1 cellular context compared by ENCODE assay signal in genomic region chr5:144583493-144584154, GRCh38.
TF ChIP-seq lines count a peak whose summit lies in the region.

No MANE protein-coding gene starts in this region.

TF ChIP-seq in HepG2, 621 proteins besides CTCF, POLR2A, EP300 and RAD21 (continued from another document):
- no peak for TF ChIP-seq ZNF407 (CRISPR knock-in tag; IDR thresholded peaks at IDR 0.05; ENCODE audit: not compliant biosample characterization)
- TF ChIP-seq DNMT1 (CRISPR knock-in tag; IDR thresholded peaks at IDR 0.05): no peak
- TF ChIP-seq HCFC1 (IDR thresholded peaks at IDR 0.05; ENCODE audit: low read depth, low read length): no peak
- no peak for TF ChIP-seq ZNF235 (CRISPR knock-in tag; IDR thresholded peaks at IDR 0.05; ENCODE audit: borderline replicate concordance)
- TF ChIP-seq ZSCAN25 (CRISPR knock-in tag; IDR thresholded peaks at IDR 0.05): no peak
- TF ChIP-seq ZNF639 (CRISPR knock-in tag; conservative IDR thresholded peaks at IDR 0.05): no peak
- TF ChIP-seq IKZF5 (CRISPR knock-in tag; IDR thresholded peaks at IDR 0.05): no peak
- no peak for TF ChIP-seq ZBTB33 (CRISPR knock-in tag; IDR thresholded peaks at IDR 0.05)
- TF ChIP-seq FOXA1 (IDR thresholded peaks at IDR 0.05): no peak
- TF ChIP-seq FOXA1 (CRISPR knock-in tag; IDR thresholded peaks at IDR 0.05): 0 out of 2 replicates have a peak, but pooled peaks have one; percentile 9
- TF ChIP-seq POLR2AphosphoS2 (IDR thresholded peaks at IDR 0.05; ENCODE audit: low read depth, low read length): no peak
- no peak for TF ChIP-seq ZBTB39 (CRISPR knock-in tag; IDR thresholded peaks at IDR 0.05)
